Comparison of ENCODE assay signal across 12 cellular contexts in genomic region chr4:88533937-88534750, GRCh38. TPM values are rescaled to one million over a fixed set of nuclear protein-coding genes. Genes with fewer than 3 reads are reported as not detected.
DNase-seq lines count a peak whose midpoint lies in the region; ATAC-seq, FAIRE-seq and TF ChIP-seq lines count a peak whose summit lies in the region.
"Had no signal": no experiment of that assay in that cellular context is flagged by ENCODE, and none has a peak within 500 bp of the region (broad histone marks: within the 10 kb centered on the region; RNA-seq: fewer than 3 reads in every experiment).

No MANE protein-coding gene starts in this region.

- H3K36me3 ChIP-seq in SK-N-SH (replicated peaks in 1 of 2; ENCODE audit: control insufficient read depth in 1 of 2, insufficient read depth in 2 of 2, low read length in 1 of 2) = no peaks in the 10 kb centered on the region

- H3K9me2 ChIP-seq in SK-N-SH = no peaks in the 10 kb centered on the region

- peak overlapping the region; percentile 80 for H3K9ac ChIP-seq in SK-N-SH

- H3K9me3 ChIP-seq in SK-N-SH = no peaks in the 10 kb centered on the region

- no peaks in the 10 kb centered on the region for H3K27me3 ChIP-seq in SK-N-SH (ENCODE audit: insufficient read depth)

- no peak for TF ChIP-seq RAD21 in SK-N-SH (IDR thresholded peaks at IDR 0.05; ENCODE audit: low read length)

- no peak for TF ChIP-seq POLR2A in H54 (IDR thresholded peaks at IDR 0.05; ENCODE audit: low read depth, low read length)

- no peak for TF ChIP-seq CTCF in SK-N-SH (IDR thresholded peaks at IDR 0.05)
- no peak for TF ChIP-seq CTCF in D721Med (IDR thresholded peaks at IDR 0.05; ENCODE audit: insufficient read depth, missing control alignments)

- peak overlapping the region; percentile 69 for H3K4me2 ChIP-seq in SK-N-SH

- ATAC-seq in GM21737 (IDR thresholded peaks at IDR 0.05; ENCODE audit: unreplicated experiment) (no peak), HG03039 (IDR thresholded peaks at IDR 0.05; ENCODE audit: unreplicated experiment) (no peak), HG03571 (IDR thresholded peaks at IDR 0.05; ENCODE audit: unreplicated experiment) (no peak)

- TF ChIP-seq EP300 in SK-N-SH (IDR thresholded peaks at IDR 0.05; ENCODE audit: borderline replicate concordance in 1 of 2, low read depth in 1 of 2, low read length in 1 of 2) = peak in 1 of 2 experiments; percentile 59; a peak in 2 of 4 replicates

- H3K79me2 ChIP-seq in SK-N-SH (ENCODE audit: insufficient read depth) = peaks cover 29% of the 10 kb centered on the region

- CTCF ChIA-PET in SK-N-SH (lab: Yijun Ruan, JAX) = interaction anchor here (1.2 to 1.7 kb wide), 2 partner anchors 7 to 125 kb away, joined by 6 to 11 read pairs; no protein-coding TSS in a partner anchor

- H2AFZ ChIP-seq in SK-N-SH (ENCODE audit: low read depth) = peak overlapping the region; percentile 15; the same call in 1 of the 2 replicates

- FAIRE-seq in H54 (lab: Jason Lieb, UNC) (peak; percentile 69), D721Med (lab: Jason Lieb, UNC) (no peak)

- DNase-seq in H54 (ENCODE audit: insufficient read length, low spot score) = no peak
- no peak for DNase-seq in SK-N-SH
- peak; percentile 58 for DNase-seq in fibroblast of gingiva (ENCODE audit: low read depth)
- DNase-seq in skeletal muscle cell (ENCODE audit: low read depth) = peak; percentile 69
- no peak for DNase-seq in D721Med (ENCODE audit: insufficient read length, low spot score)
- DNase-seq: DND-41; H7; NCI-H1417 treated with DMSO at 0.1 percent for 48 hours; stimulated activated naive CD8-positive, alpha-beta T cell treated with anti-CD3 and anti-CD28 coated beads, Interleukin-15, amount 100 ng/mL, for 72 hours had no signal

- H4K20me1 ChIP-seq in SK-N-SH (ENCODE audit: insufficient read depth) = no peaks in the 10 kb centered on the region

- H3F3A ChIP-seq in SK-N-SH (replicated peaks; ENCODE audit: insufficient read depth) = peaks cover 41% of the 10 kb centered on the region

- H3K4me3 ChIP-seq in SK-N-SH (ENCODE audit: low read depth in 2 of 2, low read length in 1 of 2) = peak overlapping the region; percentile 17 to 46; a peak in 2 of 4 replicates
- H3K4me3 ChIP-seq in skeletal muscle cell (ENCODE audit: low read depth, low read length) = no peak overlapping the region

- peaks cover 0 to 11% of the 10 kb centered on the region in 2 experiments; a peak in 2 of 4 replicates for H3K4me1 ChIP-seq in SK-N-SH (ENCODE audit: control insufficient read depth in 1 of 2, insufficient read depth in 2 of 2, low read depth in 1 of 2, low read length in 1 of 2)

- H3K27ac ChIP-seq in SK-N-SH (ENCODE audit: low read depth in 2 of 2, low read length in 1 of 2) = peak overlapping the region; percentile 62 to 100; a peak in 3 of 4 replicates

- whole genome bisulfite sequencing in SK-N-SH (ENCODE audit: low lambda C conversion rate) = 11% methylated on average over 4 of the region's 4 CpGs

- POLR2A ChIA-PET in SK-N-SH (lab: Yijun Ruan, JAX) = no interaction called here

TF ChIP-seq in SK-N-SH, 30 proteins besides CTCF, POLR2A, EP300 and RAD21 (continues in another document):
- TF ChIP-seq MXI1 (IDR thresholded peaks at IDR 0.05; ENCODE audit: low read depth, low read length) (no peak), RFX5 (IDR thresholded peaks at IDR 0.05; ENCODE audit: low read length) (no peak), RCOR1 (IDR thresholded peaks at IDR 0.05; ENCODE audit: low read length) (no peak), FOXM1 (IDR thresholded peaks at IDR 0.05; ENCODE audit: low read depth) (peak; percentile 55; the same call in 1 of the 2 replicates), CHD2 (IDR thresholded peaks at IDR 0.05; ENCODE audit: low read length, partially characterized antibody) (no peak), ZBTB33 (IDR thresholded peaks at IDR 0.05; ENCODE audit: borderline replicate concordance, low read depth) (no peak), GABPA (IDR thresholded peaks at IDR 0.05; ENCODE audit: low read depth) (0 out of 2 replicates have a peak, but pooled peaks have one; percentile 13), NRF1 (IDR thresholded peaks at IDR 0.05; ENCODE audit: low read depth, low read length) (no peak), NFIC (IDR thresholded peaks at IDR 0.05; ENCODE audit: borderline replicate concordance) (peak; percentile 68), RXRA (IDR thresholded peaks at IDR 0.05; ENCODE audit: borderline replicate concordance, low read depth) (peak; percentile 51; the same call in 1 of the 2 replicates), SMC3 (IDR thresholded peaks at IDR 0.05; ENCODE audit: low read depth, low read length) (no peak), TCF12 (IDR thresholded peaks at IDR 0.05) (peak; percentile 70), ELF1 (IDR thresholded peaks at IDR 0.05) (no peak; the same call in none of the 2 replicates), FOSL2 (IDR thresholded peaks at IDR 0.05; ENCODE audit: borderline replicate concordance, low read depth) (peak; percentile 98), SIN3A (IDR thresholded peaks at IDR 0.05; ENCODE audit: borderline replicate concordance, low read depth, low read length) (no peak), FOXJ3 (CRISPR knock-in tag; IDR thresholded peaks at IDR 0.05) (no peak), POLR2AphosphoS5 (IDR thresholded peaks at IDR 0.05; ENCODE audit: low read depth, low read length) (peak; percentile 40; the same call in 1 of the 2 replicates), PBX3 (IDR thresholded peaks at IDR 0.05) (peak; percentile 64), MEF2A (IDR thresholded peaks at IDR 0.05; ENCODE audit: borderline replicate concordance, low read depth) (no peak), JUND (IDR thresholded peaks at IDR 0.05) (peak; percentile 91)
- TF ChIP-seq, protein P1, sequence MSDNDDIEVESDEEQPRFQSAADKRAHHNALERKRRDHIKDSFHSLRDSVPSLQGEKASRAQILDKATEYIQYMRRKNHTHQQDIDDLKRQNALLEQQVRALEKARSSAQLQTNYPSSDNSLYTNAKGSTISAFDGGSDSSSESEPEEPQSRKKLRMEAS (IDR thresholded peaks at IDR 0.05; ENCODE audit: low read depth) = 0 out of 2 replicates have a peak, but pooled peaks have one; percentile 37
- TF ChIP-seq, protein P2, sequence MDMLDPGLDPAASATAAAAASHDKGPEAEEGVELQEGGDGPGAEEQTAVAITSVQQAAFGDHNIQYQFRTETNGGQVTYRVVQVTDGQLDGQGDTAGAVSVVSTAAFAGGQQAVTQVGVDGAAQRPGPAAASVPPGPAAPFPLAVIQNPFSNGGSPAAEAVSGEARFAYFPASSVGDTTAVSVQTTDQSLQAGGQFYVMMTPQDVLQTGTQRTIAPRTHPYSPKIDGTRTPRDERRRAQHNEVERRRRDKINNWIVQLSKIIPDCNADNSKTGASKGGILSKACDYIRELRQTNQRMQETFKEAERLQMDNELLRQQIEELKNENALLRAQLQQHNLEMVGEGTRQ (IDR thresholded peaks at IDR 0.05; ENCODE audit: borderline replicate concordance, low read depth, low read length) = no peak
- TF ChIP-seq, protein P3, sequence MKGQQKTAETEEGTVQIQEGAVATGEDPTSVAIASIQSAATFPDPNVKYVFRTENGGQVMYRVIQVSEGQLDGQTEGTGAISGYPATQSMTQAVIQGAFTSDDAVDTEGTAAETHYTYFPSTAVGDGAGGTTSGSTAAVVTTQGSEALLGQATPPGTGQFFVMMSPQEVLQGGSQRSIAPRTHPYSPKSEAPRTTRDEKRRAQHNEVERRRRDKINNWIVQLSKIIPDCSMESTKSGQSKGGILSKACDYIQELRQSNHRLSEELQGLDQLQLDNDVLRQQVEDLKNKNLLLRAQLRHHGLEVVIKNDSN (IDR thresholded peaks at IDR 0.05; ENCODE audit: borderline replicate concordance, low read depth) = no peak
- TF ChIP-seq, protein P4, sequence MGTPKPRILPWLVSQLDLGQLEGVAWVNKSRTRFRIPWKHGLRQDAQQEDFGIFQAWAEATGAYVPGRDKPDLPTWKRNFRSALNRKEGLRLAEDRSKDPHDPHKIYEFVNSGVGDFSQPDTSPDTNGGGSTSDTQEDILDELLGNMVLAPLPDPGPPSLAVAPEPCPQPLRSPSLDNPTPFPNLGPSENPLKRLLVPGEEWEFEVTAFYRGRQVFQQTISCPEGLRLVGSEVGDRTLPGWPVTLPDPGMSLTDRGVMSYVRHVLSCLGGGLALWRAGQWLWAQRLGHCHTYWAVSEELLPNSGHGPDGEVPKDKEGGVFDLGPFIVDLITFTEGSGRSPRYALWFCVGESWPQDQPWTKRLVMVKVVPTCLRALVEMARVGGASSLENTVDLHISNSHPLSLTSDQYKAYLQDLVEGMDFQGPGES (IDR thresholded peaks at IDR 0.05; ENCODE audit: low read depth, low read length) = no peak

RNA-seq across cellular contexts. Expression of gene PYURF, which starts 10.6 kb away (rescaled TPM):
- 52.0 and 63.2 TPM in 2 replicates for polyA plus RNA-seq in SK-N-SH (2012; rRNA removed)
- 76.5 and 104 TPM in 2 replicates for polyA plus RNA-seq in SK-N-SH (2012; cell fraction: cytosol; rRNA removed)
- polyA plus RNA-seq in SK-N-SH (2012; cell fraction: nucleus; rRNA removed) = 20.4 and 21.6 TPM in 2 replicates

RNA-seq across cellular contexts. Expression of gene HERC3, which starts 58.1 kb away (rescaled TPM):
- 4.6 and 7.2 TPM in 2 replicates for polyA plus RNA-seq in SK-N-SH (2012; rRNA removed)
- 5.1 and 5.8 TPM in 2 replicates for polyA plus RNA-seq in SK-N-SH (2012; cell fraction: cytosol; rRNA removed)
- polyA plus RNA-seq in SK-N-SH (2012; cell fraction: nucleus; rRNA removed) = 4.8 and 6.5 TPM in 2 replicates

Comparison
In these comparisons a context has a peak if more than half of its experiments do, and no peak if none do; other contexts are left out.
1. DNase-seq: peak in fibroblast of gingiva (single experiment) and skeletal muscle cell (single experiment); none in H54 (single experiment), SK-N-SH (single experiment) and D721Med (single experiment).